In genomic region chr12:67394600-67394999, GRCh38 we compare ENCODE assay signal across 10 cellular contexts.
A peak's percentile ranks its signal among the peaks of the same experiment; 100 is the strongest.
DNase-seq lines count a peak whose midpoint lies in the region; ATAC-seq, FAIRE-seq and TF ChIP-seq lines count a peak whose summit lies in the region.
"Had no signal": no experiment of that assay in that cellular context is flagged by ENCODE, and none has a peak within 500 bp of the region (broad histone marks: within the 10 kb centered on the region; RNA-seq: fewer than 3 reads in every experiment).

No MANE protein-coding gene starts in this region.

- no peak for TF ChIP-seq EP300 in sigmoid colon (IDR thresholded peaks at IDR 0.05)

- H3K4me3 ChIP-seq in bronchial epithelial cell (ENCODE audit: low read depth, low read length): no peak overlapping the region
- H3K4me3 ChIP-seq in sigmoid colon: no peak overlapping the region
- H3K4me3 ChIP-seq in effector memory CD4-positive, alpha-beta T cell (ENCODE audit: insufficient read depth, low read depth, low read length, poor library complexity, severe bottlenecking): no peak overlapping the region

- H3K27me3 ChIP-seq in bronchial epithelial cell (ENCODE audit: control insufficient read depth, insufficient read depth, low read length): no peaks in the 10 kb centered on the region
- H3K27me3 ChIP-seq in sigmoid colon: no peaks in the 10 kb centered on the region
- no peaks in the 10 kb centered on the region for H3K27me3 ChIP-seq in effector memory CD4-positive, alpha-beta T cell (replicated peaks; ENCODE audit: control insufficient read depth, insufficient read depth, low read length, poor library complexity, severe bottlenecking)

- no peaks in the 10 kb centered on the region for H3K4me1 ChIP-seq in sigmoid colon
- H3K4me1 ChIP-seq in effector memory CD4-positive, alpha-beta T cell (ENCODE audit: control insufficient read depth, insufficient read depth, low read length, poor library complexity, severe bottlenecking): no peaks in the 10 kb centered on the region
- H3K4me1 ChIP-seq: parathyroid adenoma had no signal

- DNase-seq in HCEC 1CT: peak; percentile 46
- peak; percentile 86 for DNase-seq in bronchial epithelial cell (ENCODE audit: low read depth)
- DNase-seq in hepatic stellate cell (ENCODE audit: low spot score): peak; percentile 51
- DNase-seq in sigmoid colon: peak; percentile 64
- no peak for DNase-seq in activated naive CD4-positive, alpha-beta T cell treated with anti-CD3 and anti-CD28 coated beads, Interleukin-2, amount 50 U/mL, for 16 hours
- DNase-seq in effector memory CD4-positive, alpha-beta T cell: no peak
- no peak for DNase-seq in NCI-H510A (lab: John Stamatoyannopoulos, UW)
- DNase-seq: activated CD4-positive, alpha-beta T cell treated with anti-CD3 and anti-CD28 coated beads for 4 hours had no signal

- no peak for TF ChIP-seq POLR2A in sigmoid colon (IDR thresholded peaks at IDR 0.05)

- TF ChIP-seq CTCF in bronchial epithelial cell (IDR thresholded peaks at IDR 0.05; ENCODE audit: insufficient read depth, low read length, severe bottlenecking): peak; percentile 62
- TF ChIP-seq CTCF in sigmoid colon (IDR thresholded peaks at IDR 0.05): no peak

- intact Hi-C loops in sigmoid colon (cut with DNase I): no loop called here

- H3K9me3 ChIP-seq in sigmoid colon: no peaks in the 10 kb centered on the region
- H3K9me3 ChIP-seq in effector memory CD4-positive, alpha-beta T cell (ENCODE audit: control insufficient read depth, low read length): no peaks in the 10 kb centered on the region

- FAIRE-seq in bronchial epithelial cell (lab: Jason Lieb, UNC): peak; percentile 95

- H3K27ac ChIP-seq in sigmoid colon: no peak overlapping the region
- no peak overlapping the region for H3K27ac ChIP-seq in effector memory CD4-positive, alpha-beta T cell (ENCODE audit: insufficient read depth, low read length, poor library complexity, severe bottlenecking)
- H3K27ac ChIP-seq: parathyroid adenoma had no signal

- H3K36me3 ChIP-seq in bronchial epithelial cell (ENCODE audit: control insufficient read depth, insufficient read depth, low read length) (no peaks in the 10 kb centered on the region), sigmoid colon (no peaks in the 10 kb centered on the region)
- H3K36me3 ChIP-seq in effector memory CD4-positive, alpha-beta T cell (ENCODE audit: control insufficient read depth, insufficient read depth, low read length): no peaks in the 10 kb centered on the region

- 80 to 90% methylated on average over 7 of the region's 7 CpGs for WGBS in sigmoid colon, 2 donors

- ATAC-seq in GM18511 (IDR thresholded peaks at IDR 0.05; ENCODE audit: unreplicated experiment): no peak

Comparison
In these comparisons a context has a peak if more than half of its experiments do, and no peak if none do; other contexts are left out.
1. DNase-seq: peak in HCEC 1CT (single experiment), bronchial epithelial cell (single experiment), hepatic stellate cell (single experiment) and sigmoid colon (single experiment); none in activated naive CD4-positive, alpha-beta T cell treated with anti-CD3 and anti-CD28 coated beads, Interleukin-2, amount 50 U/mL, for 16 hours (single experiment), effector memory CD4-positive, alpha-beta T cell (0 of 3) and NCI-H510A (single experiment).